In genomic region chr3:167783781-167784180, GRCh38 we compare ENCODE assay signal across 2 cellular contexts.
TF ChIP-seq lines count a peak whose summit lies in the region.

No MANE protein-coding gene starts in this region.

TF ChIP-seq in SK-N-SH, 30 proteins besides CTCF, POLR2A, EP300 and RAD21:
- TF ChIP-seq CHD2 (IDR thresholded peaks at IDR 0.05; ENCODE audit: low read length, partially characterized antibody) = peak; percentile 10
- peak; percentile 43; the same call in 1 of the 2 replicates for TF ChIP-seq MXI1 (IDR thresholded peaks at IDR 0.05; ENCODE audit: low read depth, low read length)
- no peak for TF ChIP-seq FOSL2 (IDR thresholded peaks at IDR 0.05; ENCODE audit: borderline replicate concordance, low read depth)
- TF ChIP-seq SMC3 (IDR thresholded peaks at IDR 0.05; ENCODE audit: low read depth, low read length) = no peak

TF ChIP-seq in SK-N-SH treated with all-trans-retinoic acid at 6 μM for 48 hours, 23 proteins besides CTCF, POLR2A, EP300 and RAD21:
- TF ChIP-seq BACH2 (CRISPR knock-in tag; IDR thresholded peaks at IDR 0.05; ENCODE audit: borderline replicate concordance) (no peak), PATZ1 (CRISPR knock-in tag; IDR thresholded peaks at IDR 0.05; ENCODE audit: borderline replicate concordance) (no peak), GLIS3 (CRISPR knock-in tag; IDR thresholded peaks at IDR 0.05) (no peak), TCF4 (CRISPR knock-in tag; IDR thresholded peaks at IDR 0.05; ENCODE audit: borderline replicate concordance) (no peak), ZFP30 (CRISPR knock-in tag; IDR thresholded peaks at IDR 0.05) (no peak), RARB (CRISPR knock-in tag; IDR thresholded peaks at IDR 0.05) (no peak), TOX (CRISPR knock-in tag; IDR thresholded peaks at IDR 0.05; ENCODE audit: borderline replicate concordance) (no peak), CSRNP3 (CRISPR knock-in tag; IDR thresholded peaks at IDR 0.05) (no peak), SNAI2 (CRISPR knock-in tag; IDR thresholded peaks at IDR 0.05) (no peak), PPARA (CRISPR knock-in tag; IDR thresholded peaks at IDR 0.05; ENCODE audit: borderline replicate concordance) (no peak), ZNF70 (CRISPR knock-in tag; IDR thresholded peaks at IDR 0.05) (no peak), ISL1 (CRISPR knock-in tag; IDR thresholded peaks at IDR 0.05) (no peak), TSHZ2 (CRISPR knock-in tag; IDR thresholded peaks at IDR 0.05) (no peak), CSDC2 (CRISPR knock-in tag; IDR thresholded peaks at IDR 0.05) (no peak), ZNF8 (CRISPR knock-in tag; IDR thresholded peaks at IDR 0.05) (no peak), OSR1 (CRISPR knock-in tag; IDR thresholded peaks at IDR 0.05) (no peak), POU6F1 (CRISPR knock-in tag; IDR thresholded peaks at IDR 0.05; ENCODE audit: borderline replicate concordance, low read depth) (no peak), ARNTL (CRISPR knock-in tag; IDR thresholded peaks at IDR 0.05; ENCODE audit: borderline replicate concordance, low read depth) (no peak)
